ENCODE assay signal across 1 cellular context in the genomic region with DNA sequence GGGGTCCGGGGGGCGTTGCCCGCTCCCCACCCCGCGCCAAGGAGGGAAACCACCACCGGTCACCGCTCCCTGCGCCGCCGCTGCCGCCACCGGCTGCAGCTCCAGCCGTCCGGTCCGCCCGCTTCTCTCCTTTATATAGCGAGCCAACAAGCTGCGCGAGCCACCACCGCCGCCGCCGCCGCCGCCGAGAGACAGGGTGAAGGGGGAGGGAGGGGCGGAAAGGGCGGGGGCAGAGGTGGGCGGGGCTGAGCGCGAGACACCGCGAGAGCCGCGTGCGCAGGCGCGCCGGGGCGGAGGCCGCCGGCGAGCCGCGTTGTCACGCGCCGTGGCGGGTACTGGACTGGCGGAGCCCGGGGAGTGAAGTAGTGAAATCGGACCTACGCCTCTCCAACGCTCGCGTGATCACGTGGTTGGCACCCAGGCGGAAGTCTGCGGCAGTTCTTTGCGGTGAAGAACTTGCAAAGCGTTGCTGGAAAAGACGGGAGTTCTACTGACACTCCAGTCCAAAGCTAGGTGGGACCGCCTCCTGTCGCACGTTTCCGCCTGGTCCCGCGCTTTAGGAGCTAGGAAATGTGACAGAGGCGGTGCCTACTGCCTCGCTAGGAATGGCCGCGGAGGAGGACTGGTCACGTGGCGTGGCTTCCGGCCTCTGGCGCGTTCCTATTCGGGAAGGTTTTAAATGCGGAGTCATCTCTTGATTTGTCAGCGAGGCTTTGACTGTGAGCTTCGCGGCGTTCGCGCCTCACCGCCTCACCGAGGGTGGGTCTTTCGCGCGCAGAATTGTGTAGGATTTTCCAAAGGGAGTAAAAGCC.
A peak's percentile ranks its signal among the peaks of the same experiment; 100 is the strongest.
TF ChIP-seq lines count a peak whose summit lies in the region.

TSS of gene GTF2A1 (minus strand) at position 193 of the 812 bp plus-strand sequence. CDS start 441 bp downstream, outside the sequence.

TF ChIP-seq in HepG2, 621 proteins besides CTCF, POLR2A, EP300 and RAD21 (continued from another document and continues in another):
- TF ChIP-seq SNAPC4 (CRISPR knock-in tag; IDR thresholded peaks at IDR 0.05) (peak; percentile 62), NRL (CRISPR knock-in tag; IDR thresholded peaks at IDR 0.05; ENCODE audit: borderline replicate concordance) (peak; percentile 45), SP4 (CRISPR knock-in tag; IDR thresholded peaks at IDR 0.05) (peak; percentile 67; the same call in 1 of the 2 replicates), ZNF841 (CRISPR knock-in tag; IDR thresholded peaks at IDR 0.05; ENCODE audit: borderline replicate concordance) (no peak), DRAP1 (CRISPR knock-in tag; IDR thresholded peaks at IDR 0.05) (peak; percentile 97), ZNF230 (CRISPR knock-in tag; IDR thresholded peaks at IDR 0.05) (peak; percentile 97), NR2F6 (IDR thresholded peaks at IDR 0.05) (no peak), NR2F6 (CRISPR knock-in tag; IDR thresholded peaks at IDR 0.05) (peak; percentile 21; the same call in 1 of the 2 replicates), ETV5 (CRISPR knock-in tag; IDR thresholded peaks at IDR 0.05; ENCODE audit: borderline replicate concordance) (peak; percentile 92), ZNF720 (CRISPR knock-in tag; IDR thresholded peaks at IDR 0.05) (no peak), SMAD3 (CRISPR knock-in tag; IDR thresholded peaks at IDR 0.05) (no peak), TP53 (CRISPR knock-in tag; conservative IDR thresholded peaks at IDR 0.05) (no peak), RBM39 (IDR thresholded peaks at IDR 0.05; ENCODE audit: low read depth, low read length, poor library complexity, severe bottlenecking) (peak; percentile 71), TEAD2 (CRISPR knock-in tag; IDR thresholded peaks at IDR 0.05) (no peak), ZNF180 (CRISPR knock-in tag; IDR thresholded peaks at IDR 0.05; ENCODE audit: borderline replicate concordance, low read depth) (no peak), ZNF33A (CRISPR knock-in tag; IDR thresholded peaks at IDR 0.05; ENCODE audit: borderline replicate concordance) (no peak), RFX3 (CRISPR knock-in tag; IDR thresholded peaks at IDR 0.05) (no peak), SRF (IDR thresholded peaks at IDR 0.05; ENCODE audit: low read depth, low read length) (peak; percentile 45; the same call in 1 of the 2 replicates), FOSL1 (CRISPR knock-in tag; IDR thresholded peaks at IDR 0.05; ENCODE audit: borderline replicate concordance) (peak; percentile 41; the same call in 1 of the 2 replicates), HNF4G (IDR thresholded peaks at IDR 0.05; ENCODE audit: borderline replicate concordance, low read depth, low read length) (no peak), HNF4G (CRISPR knock-in tag; IDR thresholded peaks at IDR 0.05; ENCODE audit: borderline replicate concordance, low read depth) (0 out of 2 replicates have a peak, but pooled peaks have one; percentile 23), ZNF7 (CRISPR knock-in tag; IDR thresholded peaks at IDR 0.05) (no peak), ZNF569 (CRISPR knock-in tag; IDR thresholded peaks at IDR 0.05; ENCODE audit: borderline replicate concordance) (0 out of 2 replicates have a peak, but pooled peaks have one; percentile 63), ZNF432 (CRISPR knock-in tag; IDR thresholded peaks at IDR 0.05; ENCODE audit: borderline replicate concordance) (no peak), FOXK2 (IDR thresholded peaks at IDR 0.05) (no peak), ISL2 (CRISPR knock-in tag; IDR thresholded peaks at IDR 0.05) (peak; percentile 61), ZNF451 (CRISPR knock-in tag; IDR thresholded peaks at IDR 0.05) (peak; percentile 20), SUZ12 (IDR thresholded peaks at IDR 0.05; ENCODE audit: low read depth, low read length) (no peak), RFXAP (CRISPR knock-in tag; IDR thresholded peaks at IDR 0.05; ENCODE audit: borderline replicate concordance) (peak; percentile 69), MXI1 (IDR thresholded peaks at IDR 0.05; ENCODE audit: borderline replicate concordance, low read depth, low read length) (peak; percentile 72; the same call in 2 of the 3 replicates), ETV6 (CRISPR knock-in tag; conservative IDR thresholded peaks at IDR 0.05) (0 out of 2 replicates have a peak, but pooled peaks have one; percentile 46), ZNF441 (CRISPR knock-in tag; IDR thresholded peaks at IDR 0.05; ENCODE audit: borderline replicate concordance) (peak; percentile 73; the same call in 1 of the 2 replicates), ERF (CRISPR knock-in tag; IDR thresholded peaks at IDR 0.05) (no peak; the same call in 1 of the 2 replicates), POLR2AphosphoS5 (IDR thresholded peaks at IDR 0.05; ENCODE audit: low read depth, low read length) (peak; percentile 75), REST (IDR thresholded peaks at IDR 0.05; ENCODE audit: borderline replicate concordance in 1 of 2, low read depth in 1 of 2, low read length in 2 of 2) (peak in 1 of 2 experiments; percentile 29; a peak in 1 of 4 replicates), ZNF207 (IDR thresholded peaks at IDR 0.05; ENCODE audit: borderline replicate concordance) (no peak), NFKBIZ (CRISPR knock-in tag; IDR thresholded peaks at IDR 0.05) (0 out of 2 replicates have a peak, but pooled peaks have one; percentile 28), ZBTB14 (CRISPR knock-in tag; IDR thresholded peaks at IDR 0.05) (peak; percentile 51; the same call in 1 of the 2 replicates)
- TF ChIP-seq, protein P1, sequence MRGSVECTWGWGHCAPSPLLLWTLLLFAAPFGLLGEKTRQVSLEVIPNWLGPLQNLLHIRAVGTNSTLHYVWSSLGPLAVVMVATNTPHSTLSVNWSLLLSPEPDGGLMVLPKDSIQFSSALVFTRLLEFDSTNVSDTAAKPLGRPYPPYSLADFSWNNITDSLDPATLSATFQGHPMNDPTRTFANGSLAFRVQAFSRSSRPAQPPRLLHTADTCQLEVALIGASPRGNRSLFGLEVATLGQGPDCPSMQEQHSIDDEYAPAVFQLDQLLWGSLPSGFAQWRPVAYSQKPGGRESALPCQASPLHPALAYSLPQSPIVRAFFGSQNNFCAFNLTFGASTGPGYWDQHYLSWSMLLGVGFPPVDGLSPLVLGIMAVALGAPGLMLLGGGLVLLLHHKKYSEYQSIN (CRISPR knock-in tag; IDR thresholded peaks at IDR 0.05; ENCODE audit: borderline replicate concordance), result no peak
- TF ChIP-seq, protein P2, sequence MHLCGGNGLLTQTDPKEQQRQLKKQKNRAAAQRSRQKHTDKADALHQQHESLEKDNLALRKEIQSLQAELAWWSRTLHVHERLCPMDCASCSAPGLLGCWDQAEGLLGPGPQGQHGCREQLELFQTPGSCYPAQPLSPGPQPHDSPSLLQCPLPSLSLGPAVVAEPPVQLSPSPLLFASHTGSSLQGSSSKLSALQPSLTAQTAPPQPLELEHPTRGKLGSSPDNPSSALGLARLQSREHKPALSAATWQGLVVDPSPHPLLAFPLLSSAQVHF (CRISPR knock-in tag; IDR thresholded peaks at IDR 0.05), result peak; percentile 87; the same call in 1 of the 2 replicates
- TF ChIP-seq, protein P3, sequence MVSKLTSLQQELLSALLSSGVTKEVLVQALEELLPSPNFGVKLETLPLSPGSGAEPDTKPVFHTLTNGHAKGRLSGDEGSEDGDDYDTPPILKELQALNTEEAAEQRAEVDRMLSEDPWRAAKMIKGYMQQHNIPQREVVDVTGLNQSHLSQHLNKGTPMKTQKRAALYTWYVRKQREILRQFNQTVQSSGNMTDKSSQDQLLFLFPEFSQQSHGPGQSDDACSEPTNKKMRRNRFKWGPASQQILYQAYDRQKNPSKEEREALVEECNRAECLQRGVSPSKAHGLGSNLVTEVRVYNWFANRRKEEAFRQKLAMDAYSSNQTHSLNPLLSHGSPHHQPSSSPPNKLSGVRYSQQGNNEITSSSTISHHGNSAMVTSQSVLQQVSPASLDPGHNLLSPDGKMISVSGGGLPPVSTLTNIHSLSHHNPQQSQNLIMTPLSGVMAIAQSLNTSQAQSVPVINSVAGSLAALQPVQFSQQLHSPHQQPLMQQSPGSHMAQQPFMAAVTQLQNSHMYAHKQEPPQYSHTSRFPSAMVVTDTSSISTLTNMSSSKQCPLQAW (CRISPR knock-in tag; IDR thresholded peaks at IDR 0.05), result no peak
- TF ChIP-seq, protein P4, sequence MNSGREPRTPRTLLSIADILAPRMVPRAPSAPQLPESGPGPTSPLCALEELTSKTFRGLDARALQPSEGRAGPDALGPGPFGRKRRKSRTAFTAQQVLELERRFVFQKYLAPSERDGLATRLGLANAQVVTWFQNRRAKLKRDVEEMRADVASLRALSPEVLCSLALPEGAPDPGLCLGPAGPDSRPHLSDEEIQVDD (CRISPR knock-in tag; IDR thresholded peaks at IDR 0.05; ENCODE audit: borderline replicate concordance), result no peak; the same call in 1 of the 2 replicates
- TF ChIP-seq, protein P5, sequence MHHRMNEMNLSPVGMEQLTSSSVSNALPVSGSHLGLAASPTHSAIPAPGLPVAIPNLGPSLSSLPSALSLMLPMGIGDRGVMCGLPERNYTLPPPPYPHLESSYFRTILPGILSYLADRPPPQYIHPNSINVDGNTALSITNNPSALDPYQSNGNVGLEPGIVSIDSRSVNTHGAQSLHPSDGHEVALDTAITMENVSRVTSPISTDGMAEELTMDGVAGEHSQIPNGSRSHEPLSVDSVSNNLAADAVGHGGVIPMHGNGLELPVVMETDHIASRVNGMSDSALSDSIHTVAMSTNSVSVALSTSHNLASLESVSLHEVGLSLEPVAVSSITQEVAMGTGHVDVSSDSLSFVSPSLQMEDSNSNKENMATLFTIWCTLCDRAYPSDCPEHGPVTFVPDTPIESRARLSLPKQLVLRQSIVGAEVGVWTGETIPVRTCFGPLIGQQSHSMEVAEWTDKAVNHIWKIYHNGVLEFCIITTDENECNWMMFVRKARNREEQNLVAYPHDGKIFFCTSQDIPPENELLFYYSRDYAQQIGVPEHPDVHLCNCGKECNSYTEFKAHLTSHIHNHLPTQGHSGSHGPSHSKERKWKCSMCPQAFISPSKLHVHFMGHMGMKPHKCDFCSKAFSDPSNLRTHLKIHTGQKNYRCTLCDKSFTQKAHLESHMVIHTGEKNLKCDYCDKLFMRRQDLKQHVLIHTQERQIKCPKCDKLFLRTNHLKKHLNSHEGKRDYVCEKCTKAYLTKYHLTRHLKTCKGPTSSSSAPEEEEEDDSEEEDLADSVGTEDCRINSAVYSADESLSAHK (CRISPR knock-in tag; IDR thresholded peaks at IDR 0.05; ENCODE audit: borderline replicate concordance), result no peak; the same call in 1 of the 2 replicates
